ENCODE assay signal across 23 cellular contexts in the genomic region with DNA sequence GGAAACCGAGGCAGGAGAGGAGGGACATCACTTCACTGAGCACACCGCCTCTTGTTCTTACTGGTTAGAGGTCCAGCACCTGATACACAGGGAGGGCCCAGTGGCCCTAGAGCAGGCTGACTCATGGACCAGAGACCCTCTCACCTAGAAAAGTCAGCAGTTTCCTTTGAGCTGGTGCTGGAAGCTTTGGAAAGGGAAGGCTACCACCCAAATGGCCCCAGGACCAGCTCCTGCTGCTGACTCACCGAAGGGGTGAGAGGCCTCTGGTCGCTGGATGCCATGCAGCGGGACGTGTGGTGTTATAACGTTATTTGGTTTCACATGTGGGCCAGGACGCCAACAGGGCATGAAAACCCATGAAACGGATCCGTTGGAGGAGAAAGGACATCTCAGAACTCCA. TPM values are rescaled to one million over a fixed set of nuclear protein-coding genes. Genes with fewer than 3 reads are reported as not detected.
DNase-seq lines count a peak whose midpoint lies in the region; ATAC-seq and TF ChIP-seq lines count a peak whose summit lies in the region.
"Had no signal": no experiment of that assay in that cellular context is flagged by ENCODE, and none has a peak within 500 bp of the region (broad histone marks: within the 10 kb centered on the region; RNA-seq: fewer than 3 reads in every experiment).

No MANE protein-coding gene starts in this region.

- WGBS in heart right ventricle, 2 donors: 95 to 98% methylated on average over 10 of the region's 10 CpGs
- 89 to 96% (median 95%) methylated on average over 10 of the region's 10 CpGs for WGBS in spleen, 5 donors

- no peak overlapping the region for H3K27ac ChIP-seq in heart right ventricle
- no peak overlapping the region for H3K27ac ChIP-seq in spleen
- H3K27ac ChIP-seq: C4-2B, SK-N-MC had no signal

- no peaks in the 10 kb centered on the region for H3K27me3 Mint-ChIP-seq in T-helper 17 cell
- H3K27me3 Mint-ChIP-seq in glutamatergic neuron (ENCODE audit: unreplicated experiment): peaks cover 11% of the 10 kb centered on the region
- H3K27me3 Mint-ChIP-seq: B cell; CD8-positive, alpha-beta memory T cell had no signal

- H3K9me3 ChIP-seq in heart right ventricle (no peaks in the 10 kb centered on the region), T-helper 17 cell (ENCODE audit: control insufficient read depth, low read length, poor library complexity, severe bottlenecking) (no peaks in the 10 kb centered on the region), spleen (no peaks in the 10 kb centered on the region)

- H3K27me3 ChIP-seq in heart right ventricle (no peaks in the 10 kb centered on the region), spleen (replicated peaks in 1 of 7) (no peaks in the 10 kb centered on the region)

- H3K36me3 Mint-ChIP-seq in T-helper 17 cell (ENCODE audit: low read depth): peaks cover 10% of the 10 kb centered on the region
- peaks cover 11% of the 10 kb centered on the region for H3K36me3 Mint-ChIP-seq in glutamatergic neuron (ENCODE audit: unreplicated experiment)

- peaks cover 38% of the 10 kb centered on the region for H3K4me1 Mint-ChIP-seq in T-helper 17 cell
- H3K4me1 Mint-ChIP-seq in glutamatergic neuron (ENCODE audit: low read depth, unreplicated experiment): peaks cover 13% of the 10 kb centered on the region

- ATAC-seq in left cardiac atrium: no peak
- ATAC-seq in heart right ventricle: no peak
- no peak for ATAC-seq in T-helper 17 cell
- no peak for ATAC-seq in HG02610 (IDR thresholded peaks at IDR 0.05; ENCODE audit: unreplicated experiment)
- ATAC-seq in GM18519 (IDR thresholded peaks at IDR 0.05; ENCODE audit: low FRiP score, unreplicated experiment): no peak

- H3K4me3 ChIP-seq in heart right ventricle: no peak overlapping the region
- H3K4me3 ChIP-seq in spleen: no peak overlapping the region
- H3K4me3 ChIP-seq: SK-N-MC had no signal

- H3K36me3 ChIP-seq in heart right ventricle: peaks cover 0 to 72% (median 46%) of the 10 kb centered on the region in 9 donors
- peaks cover 0 to 73% (median 68%) of the 10 kb centered on the region in 6 donors for H3K36me3 ChIP-seq in spleen

- intact Hi-C loops in left cardiac atrium (cut with DNase I) (no loop called here), heart right ventricle (cut with DNase I) (no loop called here), spleen (cut with DNase I; ENCODE audit: low total_unique reads) (no loop called here)

- H3K9me3 Mint-ChIP-seq in glutamatergic neuron (ENCODE audit: unreplicated experiment): peaks cover 8% of the 10 kb centered on the region
- H3K9me3 Mint-ChIP-seq: CD8-positive, alpha-beta memory T cell had no signal

- DNase-seq in left cardiac atrium (peak; percentile 5), heart right ventricle (no peak), T-helper 17 cell (no peak), glutamatergic neuron (peak; percentile 7), spleen (peak; percentile 55)
- DNase-seq: CD8-positive, alpha-beta memory T cell; DMS79 treated with DMSO at 0.1 percent for 48 hours; Karpas-422; NCI-H1092 treated with DMSO at 0.1 percent for 48 hours; NCI-H1436; NCI-H187; NCI-H2081 treated with DMSO at 0.1 percent for 48 hours; NCI-H2171; NCI-H226; NCI-H510A; NCI-H69; RPMI8226; SIG-M5 had no signal

- TF ChIP-seq CTCF in heart right ventricle (IDR thresholded peaks at IDR 0.05) (no peak), glutamatergic neuron (IDR thresholded peaks at IDR 0.05; ENCODE audit: partially characterized antibody, unreplicated experiment) (no peak), spleen (IDR thresholded peaks at IDR 0.05 in 8 of 11, conservative IDR thresholded peaks at IDR 0.05 in 3 of 11) (no peak)

- peak overlapping the region; percentile 34 for H3K27ac Mint-ChIP-seq in T-helper 17 cell
- no peak overlapping the region for H3K27ac Mint-ChIP-seq in glutamatergic neuron (ENCODE audit: unreplicated experiment)
- H3K27ac Mint-ChIP-seq: B cell had no signal

- H3K4me1 ChIP-seq in heart right ventricle (peaks cover 0 to 25% (median 17%) of the 10 kb centered on the region in 9 donors), spleen (peaks cover 11 to 44% (median 23%) of the 10 kb centered on the region in 6 donors)

- no peak overlapping the region for H3K4me3 Mint-ChIP-seq in T-helper 17 cell
- H3K4me3 Mint-ChIP-seq in glutamatergic neuron (ENCODE audit: unreplicated experiment): no peak overlapping the region

- no peak for TF ChIP-seq POLR2A in spleen (IDR thresholded peaks at IDR 0.05)

RNA-seq across cellular contexts. Expression of gene NADSYN1, which starts 3.8 kb away (rescaled TPM):
- total RNA-seq in left cardiac atrium (10 to 100 TPM; 25.9 to 26.7 TPM), heart right ventricle (10 to 100 TPM; 13.4 to 31.4 (median 16.0) TPM), T-helper 17 cell (100 to 1,000 TPM in 1 of 2 donors, 10 to 100 TPM in 1; 99.7 to 114 TPM), glutamatergic neuron (ENCODE audit: unreplicated experiment) (78.2 TPM), spleen (100 to 1,000 TPM in 6 of 7 donors, 10 to 100 TPM in 1; 89.6 to 137 (median 112) TPM)
- polyA plus RNA-seq in heart right ventricle (10 to 100 TPM; 25.6 to 32.0 TPM), spleen (100 to 1,000 TPM in 1 of 3 donors, 10 to 100 TPM in 2; 68.4 to 101 (median 74.4) TPM)

RNA-seq across cellular contexts. Expression of gene DHCR7, which starts 8.6 kb away (rescaled TPM):
- total RNA-seq in left cardiac atrium: 10 to 100 TPM; 53.8 to 63.3 TPM
- 10 to 100 TPM; 24.9 to 49.6 (median 31.0) TPM for total RNA-seq in heart right ventricle
- 10 to 100 TPM; 13.5 to 16.0 TPM for polyA plus RNA-seq in heart right ventricle
- 10 to 100 TPM; 16.8 to 26.7 TPM for total RNA-seq in T-helper 17 cell
- 145 TPM for total RNA-seq in glutamatergic neuron (ENCODE audit: unreplicated experiment)
- 10 to 100 TPM; 10.9 to 26.4 (median 18.2) TPM for total RNA-seq in spleen
- 1 to 10 TPM; 3.6 to 6.2 (median 4.4) TPM for polyA plus RNA-seq in spleen

Comparison
In these comparisons a context has a peak if more than half of its experiments do, and no peak if none do; other contexts are left out.
1. DNase-seq: peak in left cardiac atrium (single experiment), glutamatergic neuron (single experiment) and spleen (single experiment); none in heart right ventricle (0 of 2) and T-helper 17 cell (0 of 3).